11 cellular contexts compared by ENCODE assay signal in the genomic region with DNA sequence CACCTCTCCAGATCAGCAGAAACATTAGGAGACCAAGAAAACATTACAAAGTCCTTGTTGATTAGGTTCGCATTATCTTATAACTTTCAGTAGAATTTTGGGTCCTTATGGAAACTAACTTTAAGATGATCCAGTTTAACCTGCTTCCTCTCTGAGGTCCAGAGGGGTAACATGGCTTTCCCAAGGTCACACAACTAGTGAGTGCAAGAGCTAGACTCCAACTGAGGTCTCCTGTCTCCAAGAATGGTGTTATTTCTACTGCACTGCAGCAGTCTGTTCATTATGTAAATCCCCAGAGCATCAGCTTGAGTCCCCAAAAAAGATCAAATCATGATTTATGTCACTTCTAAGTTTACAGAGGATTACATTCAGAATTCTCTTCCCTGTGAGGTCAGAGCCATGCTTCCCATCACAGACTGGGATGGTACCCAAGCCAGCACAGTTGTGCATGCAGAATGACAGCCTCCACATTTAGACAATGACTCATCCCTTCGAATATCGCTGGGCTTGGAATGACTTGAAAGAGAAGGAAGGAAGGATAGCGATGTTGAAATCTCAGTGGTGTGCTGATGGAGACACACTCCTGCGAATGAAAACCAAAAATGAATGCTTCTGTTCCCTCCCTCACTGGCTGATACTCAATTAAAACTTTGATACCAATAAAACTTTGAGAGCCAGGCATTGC.
DNase-seq lines count a peak whose midpoint lies in the region; ATAC-seq, FAIRE-seq and TF ChIP-seq lines count a peak whose summit lies in the region.
"Had no signal": no experiment of that assay in that cellular context is flagged by ENCODE, and none has a peak within 500 bp of the region (broad histone marks: within the 10 kb centered on the region; RNA-seq: fewer than 3 reads in every experiment).

No MANE protein-coding gene starts in this region.

- H3K27me3 ChIP-seq in body of pancreas: no peaks in the 10 kb centered on the region
- H3K27me3 ChIP-seq in keratinocyte (ENCODE audit: control insufficient read depth, extremely low read depth, insufficient read depth, low read length): no peaks in the 10 kb centered on the region
- no peaks in the 10 kb centered on the region for H3K27me3 ChIP-seq in Peyer's patch

- no peaks in the 10 kb centered on the region for H3K9me3 ChIP-seq in body of pancreas
- no peaks in the 10 kb centered on the region for H3K9me3 ChIP-seq in keratinocyte (ENCODE audit: control insufficient read depth, low read depth, low read length)
- peaks cover 0 to 7% (median 0%) of the 10 kb centered on the region in 4 donors for H3K9me3 ChIP-seq in Peyer's patch

- dilution Hi-C loops in keratinocyte (cut with MboI; ENCODE audit: extremely low pct_ligation_motif_present, low sequenced_read_pairs): no loop called here

- no peak overlapping the region for H2AFZ ChIP-seq in keratinocyte (ENCODE audit: control insufficient read depth, low read length)

- DNase-seq in AG08395 (ENCODE audit: low spot score) (peak; percentile 87), HS-5 (ENCODE audit: low read depth) (peak; percentile 71), body of pancreas (peak in 1 of 4 donors; percentile 36), keratinocyte (ENCODE audit: low read depth, low spot score) (no peak), iPS-NIHi11 (ENCODE audit: low spot score) (no peak), Peyer's patch (no peak)
- DNase-seq: activated CD4-positive, alpha-beta T cell treated with anti-CD3 and anti-CD28 coated beads for 4 hours; DMS153; Karpas-422 had no signal

- H4K20me1 ChIP-seq in keratinocyte (ENCODE audit: control insufficient read depth, extremely low read depth, insufficient read depth, low read length): no peaks in the 10 kb centered on the region

- FAIRE-seq in keratinocyte (lab: Jason Lieb, UNC): peak; percentile 88

- TF ChIP-seq POLR2A in body of pancreas (IDR thresholded peaks at IDR 0.05) (no peak), Peyer's patch (IDR thresholded peaks at IDR 0.05) (no peak)

- H3K9ac ChIP-seq in keratinocyte (ENCODE audit: control insufficient read depth, extremely low read depth, insufficient read depth, low read length): no peak overlapping the region

- H3K27ac ChIP-seq in body of pancreas: no peak overlapping the region
- H3K27ac ChIP-seq in keratinocyte (ENCODE audit: control insufficient read depth, insufficient read depth, low read length): no peak overlapping the region
- no peak overlapping the region for H3K27ac ChIP-seq in Peyer's patch

- no peaks in the 10 kb centered on the region for H3K4me1 ChIP-seq in body of pancreas
- peaks cover 9% of the 10 kb centered on the region for H3K4me1 ChIP-seq in keratinocyte (ENCODE audit: control insufficient read depth, extremely low read depth, insufficient read depth, low read length)
- no peaks in the 10 kb centered on the region for H3K4me1 ChIP-seq in Peyer's patch

- H3K79me2 ChIP-seq in keratinocyte (ENCODE audit: control insufficient read depth, insufficient read depth, low read length): no peaks in the 10 kb centered on the region

- peak; percentile 52 for ATAC-seq in body of pancreas
- no peak for ATAC-seq in activated CD4-positive, CD25-positive, alpha-beta regulatory T cell treated with anti-CD3 and anti-CD28 coated beads, Interleukin-2, amount 50 U/mL, for 24 hours
- no peak for ATAC-seq in GM18870 (IDR thresholded peaks at IDR 0.05; ENCODE audit: unreplicated experiment)

- intact Hi-C loops in body of pancreas (cut with DNase I): no loop called here

- H3K36me3 ChIP-seq in body of pancreas (replicated peaks in 1 of 2; ENCODE audit: insufficient read depth in 1 of 2, low read depth in 2 of 2) (no peaks in the 10 kb centered on the region), keratinocyte (ENCODE audit: control insufficient read depth in 2 of 2, extremely low read depth in 1 of 2, insufficient read depth in 2 of 2, low read length in 2 of 2) (no peaks in the 10 kb centered on the region), Peyer's patch (no peaks in the 10 kb centered on the region)

- TF ChIP-seq CTCF in body of pancreas (IDR thresholded peaks at IDR 0.05) (no peak), keratinocyte (optimal IDR thresholded peaks at IDR 0.05 in 1 of 3, IDR thresholded peaks at IDR 0.05 in 1 of 3, conservative IDR thresholded peaks at IDR 0.05 in 1 of 3; ENCODE audit: extremely low read depth in 1 of 3, insufficient read depth in 2 of 3, low read length in 3 of 3) (no peak), Peyer's patch (IDR thresholded peaks at IDR 0.05) (no peak)

- 56 to 74% methylated on average over 5 of the region's 5 CpGs for WGBS in body of pancreas, 2 donors

- H3K4me2 ChIP-seq in keratinocyte (ENCODE audit: control insufficient read depth, extremely low read depth, insufficient read depth, low read depth, low read length): no peak overlapping the region

- no peaks in the 10 kb centered on the region for H3K9me1 ChIP-seq in keratinocyte (ENCODE audit: control insufficient read depth, extremely low read depth, insufficient read depth, low read length)

- H3K4me3 ChIP-seq in body of pancreas: no peak overlapping the region
- no peak overlapping the region for H3K4me3 ChIP-seq in keratinocyte (ENCODE audit: control insufficient read depth in 2 of 3, extremely low read depth in 1 of 3, insufficient read depth in 2 of 3, low read depth in 1 of 3, low read length in 3 of 3)
- no peak overlapping the region for H3K4me3 ChIP-seq in Peyer's patch

Comparison
In these comparisons a context has a peak if more than half of its experiments do, and no peak if none do; other contexts are left out.
1. DNase-seq: peak in AG08395 (single experiment) and HS-5 (single experiment); none in keratinocyte (single experiment), iPS-NIHi11 (single experiment) and Peyer's patch (0 of 3).